16 cellular contexts compared by ENCODE assay signal in genomic region chr9:89138463-89139390, GRCh38. TPM values are rescaled to one million over a fixed set of nuclear protein-coding genes. Genes with fewer than 3 reads are reported as not detected.
DNase-seq lines count a peak whose midpoint lies in the region; ATAC-seq and TF ChIP-seq lines count a peak whose summit lies in the region.
"Had no signal": no experiment of that assay in that cellular context is flagged by ENCODE, and none has a peak within 500 bp of the region (broad histone marks: within the 10 kb centered on the region; RNA-seq: fewer than 3 reads in every experiment).

No MANE protein-coding gene starts in this region.

- H3K4me2 ChIP-seq in IMR-90 (ENCODE audit: low read depth, low read length), result peak overlapping the region; percentile 70; the same call in 1 of the 2 replicates

- TF ChIP-seq CTCF in IMR-90 (conservative IDR thresholded peaks at IDR 0.05; ENCODE audit: low read depth, low read length) (no peak), chondrocyte (IDR thresholded peaks at IDR 0.05) (no peak)

- H2AFZ ChIP-seq in IMR-90 (replicated peaks; ENCODE audit: low read length, poor library complexity), result no peak overlapping the region

- peak overlapping the region; percentile 87 for H3K4ac ChIP-seq in IMR-90 (ENCODE audit: low read depth, low read length)

- H4K8ac ChIP-seq in IMR-90 (ENCODE audit: low read depth in 2 of 2, low read length in 2 of 2), result peak overlapping the region; percentile 81 to 84

- peak overlapping the region; percentile 91 for H4K91ac ChIP-seq in IMR-90 (ENCODE audit: insufficient read depth, low read depth, low read length)

- dilution Hi-C loops in IMR-90 (cut with HindIII; ENCODE audit: low sequenced_read_pairs, unreplicated experiment), result no loop called here

- DNase-seq in A172 (ENCODE audit: low spot score) (peak; percentile 37), IMR-90 (peak; percentile 71), chondrocyte (ENCODE audit: low spot score) (no peak), kidney tubule cell (ENCODE audit: low spot score) (peak; percentile 89)
- no peak for DNase-seq in stimulated activated CD8-positive, alpha-beta memory T cell treated with anti-CD3 and anti-CD28 coated beads, Interleukin-4, amount 100 ng/mL, for 48 hours
- no peak for DNase-seq in stimulated activated CD4-positive, alpha-beta T cell treated with anti-CD3 and anti-CD28 coated beads, Interleukin-4, amount 100 ng/mL, for 1 hour
- DNase-seq: DMS79; effector memory CD8-positive, alpha-beta T cell; NCI-H2107; stimulated activated CD4-positive, alpha-beta T cell treated with anti-CD3 and anti-CD28 coated beads, Interleukin-12 subunit alpha, Interleukin-12 subunit beta, amount 100 ng/mL, for 4 hours; T-helper 1 cell had no signal

- H2BK15ac ChIP-seq in IMR-90 (ENCODE audit: low read depth, low read length), result peak overlapping the region; percentile 54; the same call in 2 of the 3 replicates

- H2AK5ac ChIP-seq in IMR-90 (ENCODE audit: low read depth, low read length), result peak overlapping the region; percentile 71

- intact Hi-C loops in IMR-90 (cut with micrococcal nuclease), result loop anchor here (10.0 kb wide), 1 partner anchor 104 kb away; no protein-coding TSS in a partner anchor

- H3K27me3 ChIP-seq in IMR-90 (ENCODE audit: control insufficient read depth, insufficient read depth, low read length), result no peaks in the 10 kb centered on the region
- H3K27me3 ChIP-seq: MG63, tibial artery had no signal

- no peak overlapping the region for H3K4me3 ChIP-seq in IMR-90 (ENCODE audit: insufficient read depth, low read depth, low read length)
- H3K4me3 ChIP-seq: lung, MG63, tibial artery had no signal

- 0 out of 2 replicates have a peak, but pooled peaks cover 4% of the 10 kb centered on the region for H3K9me1 ChIP-seq in IMR-90 (ENCODE audit: insufficient read depth, low read length)

- peak overlapping the region; percentile 67; the same call in 1 of the 2 replicates for H3K14ac ChIP-seq in IMR-90 (replicated peaks; ENCODE audit: low read depth, low read length)

- H2BK5ac ChIP-seq in IMR-90 (ENCODE audit: low read depth, low read length, poor library complexity, severe bottlenecking), result peak overlapping the region; percentile 72

- no peaks in the 10 kb centered on the region; the same call in 1 of the 2 replicates for H3K9me3 ChIP-seq in IMR-90 (ENCODE audit: control insufficient read depth, insufficient read depth, low read length)
- H3K9me3 ChIP-seq: tibial artery had no signal

- H3K27ac Mint-ChIP-seq in chondrocyte (ENCODE audit: unreplicated experiment), result peak overlapping the region; percentile 93
- H3K27ac Mint-ChIP-seq: effector memory CD8-positive, alpha-beta T cell had no signal

- peak; percentile 66 for ATAC-seq in IMR-90 (ENCODE audit: low read depth)
- ATAC-seq in HG03039 (IDR thresholded peaks at IDR 0.05; ENCODE audit: unreplicated experiment), result no peak
- ATAC-seq in GM19324 (IDR thresholded peaks at IDR 0.05; ENCODE audit: low FRiP score, unreplicated experiment), result no peak
- ATAC-seq: effector memory CD8-positive, alpha-beta T cell had no signal

- no peaks in the 10 kb centered on the region for H4K20me1 ChIP-seq in IMR-90 (ENCODE audit: insufficient read depth, low read length)

- H2AK9ac ChIP-seq in IMR-90 (replicated peaks; ENCODE audit: low read depth, low read length, poor library complexity), result no peak overlapping the region

- no peak overlapping the region for H3K9ac ChIP-seq in IMR-90 (ENCODE audit: low read depth, low read length)

- POLR2A ChIA-PET in IMR-90 (lab: Charles Lee; ENCODE audit: unreplicated experiment), result no interaction called here

- no peak overlapping the region for H3K4me3 Mint-ChIP-seq in chondrocyte (ENCODE audit: unreplicated experiment)
- H3K4me3 Mint-ChIP-seq: effector memory CD8-positive, alpha-beta T cell had no signal

- no CpG with 5 or more reads among the region's 3 CpGs for WGBS in IMR-90 (ENCODE audit: extremely low coverage in 2 of 2, insufficient read length in 1 of 2), 2 experiments

- H3K4me1 Mint-ChIP-seq in chondrocyte (ENCODE audit: low read depth), result peaks cover 20% of the 10 kb centered on the region

- peaks cover 26% of the 10 kb centered on the region for H3K4me1 ChIP-seq in IMR-90 (ENCODE audit: control insufficient read depth, insufficient read depth, low read length)
- H3K4me1 ChIP-seq: tibial artery had no signal

- CTCF ChIA-PET in IMR-90 (lab: Yijun Ruan, JAX), result interaction anchor here (1.2 to 1.6 kb wide), 2 partner anchors 12 to 15 kb away, joined by 3 to 4 read pairs; no protein-coding TSS in a partner anchor

- peak overlapping the region; percentile 6; the same call in 1 of the 2 replicates for H3K23ac ChIP-seq in IMR-90 (ENCODE audit: low read depth, low read length)

- no peak for TF ChIP-seq POLR2A in IMR-90 (IDR thresholded peaks at IDR 0.05; ENCODE audit: low read depth, low read length)

- no peaks in the 10 kb centered on the region for H3K36me3 ChIP-seq in IMR-90 (ENCODE audit: control insufficient read depth, insufficient read depth, low read length)
- H3K36me3 ChIP-seq: MG63, tibial artery had no signal

- peaks cover 24 to 62% of the 10 kb centered on the region in 2 experiments for H3K79me1 ChIP-seq in IMR-90 (ENCODE audit: low read depth in 1 of 2, low read length in 2 of 2)

- H2BK20ac ChIP-seq in IMR-90 (ENCODE audit: low read depth, low read length), result peak overlapping the region; percentile 71

- peak overlapping the region; percentile 66 for H3K56ac ChIP-seq in IMR-90 (ENCODE audit: extremely low read depth, insufficient read depth, low read length)

- peak overlapping the region; percentile 69 for H4K5ac ChIP-seq in IMR-90 (ENCODE audit: low read depth, low read length)

- no peaks in the 10 kb centered on the region for H3K27me3 Mint-ChIP-seq in chondrocyte (ENCODE audit: low read depth)

- no peak for TF ChIP-seq RAD21 in IMR-90 (IDR thresholded peaks at IDR 0.05; ENCODE audit: low read length)

- in situ Hi-C loops in IMR-90 (cut with MboI; ENCODE audit: low sequenced_read_pairs), result no loop called here

- peak overlapping the region; percentile 90 for H3K18ac ChIP-seq in IMR-90 (ENCODE audit: low read depth, low read length)

- no peaks in the 10 kb centered on the region for H3K36me3 Mint-ChIP-seq in chondrocyte (ENCODE audit: low read depth)

- peak overlapping the region; percentile 73 for H2BK120ac ChIP-seq in IMR-90 (ENCODE audit: low read depth, low read length)

- no peaks in the 10 kb centered on the region for H3K9me3 Mint-ChIP-seq in chondrocyte (ENCODE audit: low read depth)

- peak overlapping the region; percentile 84 for H3K27ac ChIP-seq in IMR-90 (ENCODE audit: insufficient read depth, low read length)
- H3K27ac ChIP-seq: tibial artery had no signal

- no TSS peak for BruUV-seq in IMR-90 (replicated peaks; lab: Mats Ljungman, UMichigan)

TF ChIP-seq in IMR-90, 13 proteins besides CTCF, POLR2A, EP300 and RAD21:
- TF ChIP-seq FOS (IDR thresholded peaks at IDR 0.05; ENCODE audit: low read depth, low read length), result 0 out of 2 replicates have a peak, but pooled peaks have one; percentile 8
- TF ChIP-seq MAFK (IDR thresholded peaks at IDR 0.05; ENCODE audit: low read depth, low read length), result 0 out of 2 replicates have a peak, but pooled peaks have one; percentile 1
- TF ChIP-seq RCOR1 (IDR thresholded peaks at IDR 0.05; ENCODE audit: insufficient replicate concordance, low read length), result no peak
- TF ChIP-seq CEBPB (IDR thresholded peaks at IDR 0.05; ENCODE audit: low read depth, low read length), result peak; percentile 68

RNA-seq across cellular contexts. Expression of gene SHC3, which starts 39.9 kb away (rescaled TPM):
- total RNA-seq in A172 (2014; rRNA removed; shearing (Covaris generic)), result 0.10 and 0.24 TPM in 2 replicates
- total RNA-seq in IMR-90 (2012; rRNA removed) (13.3 and 13.9 TPM in 2 replicates), chondrocyte (0.10 to 0.64 TPM (median 0.30 TPM) in 3 replicates)
- polyA plus RNA-seq in IMR-90 (2012; rRNA removed), result 4.5 and 5.9 TPM in 2 replicates
- 2.0 and 2.7 TPM in 2 replicates for polyA plus RNA-seq in IMR-90 (2012; cell fraction: cytosol; rRNA removed)
- 7.7 and 10.1 TPM in 2 replicates for polyA plus RNA-seq in IMR-90 (2012; cell fraction: nucleus; rRNA removed; ENCODE audit: low replicate concordance)

Comparison
In these comparisons a context has a peak if more than half of its experiments do, and no peak if none do; other contexts are left out.
1. DNase-seq: peak in A172 (single experiment), IMR-90 (single experiment) and kidney tubule cell (single experiment); none in chondrocyte (single experiment), stimulated activated CD8-positive, alpha-beta memory T cell treated with anti-CD3 and anti-CD28 coated beads, Interleukin-4, amount 100 ng/mL, for 48 hours (single experiment) and stimulated activated CD4-positive, alpha-beta T cell treated with anti-CD3 and anti-CD28 coated beads, Interleukin-4, amount 100 ng/mL, for 1 hour (single experiment).